Comparison of ENCODE assay signal across 1 cellular context in the genomic region with DNA sequence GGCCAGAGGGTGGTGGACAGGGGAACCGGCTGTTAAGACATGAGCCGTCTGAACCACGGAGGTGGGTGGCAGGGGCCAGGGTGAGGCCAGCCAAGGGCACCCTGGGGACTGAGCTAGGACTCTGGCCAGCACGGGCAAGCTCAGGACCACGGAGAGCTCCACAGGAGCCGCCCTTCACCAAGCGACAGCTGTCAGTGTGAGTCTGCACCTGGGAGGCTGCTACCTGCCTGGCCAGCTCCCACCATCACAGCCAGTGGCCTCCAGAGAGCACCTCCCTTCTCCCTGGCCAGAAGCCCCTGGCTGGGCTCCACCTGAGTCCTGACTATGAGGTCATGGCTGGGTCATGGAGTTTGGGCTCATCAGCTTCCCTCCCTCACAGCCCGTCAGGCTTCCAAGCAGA.
A peak's percentile ranks its signal among the peaks of the same experiment; 100 is the strongest.
TF ChIP-seq lines count a peak whose summit lies in the region.

No MANE protein-coding gene starts in this region.

TF ChIP-seq in HepG2, 621 proteins besides CTCF, POLR2A, EP300 and RAD21 (continued from another document and continues in another):
- TF ChIP-seq HOXD1 (CRISPR knock-in tag; IDR thresholded peaks at IDR 0.05), result 0 out of 2 replicates have a peak, but pooled peaks have one; percentile 34
- TF ChIP-seq ZSCAN21 (CRISPR knock-in tag; IDR thresholded peaks at IDR 0.05; ENCODE audit: borderline replicate concordance), result peak; percentile 90
- TF ChIP-seq KLF15 (CRISPR knock-in tag; IDR thresholded peaks at IDR 0.05; ENCODE audit: borderline replicate concordance), result no peak
- TF ChIP-seq ZFP37 (CRISPR knock-in tag; IDR thresholded peaks at IDR 0.05; ENCODE audit: borderline replicate concordance), result peak; percentile 56; the same call in 1 of the 2 replicates
- peak; percentile 69; the same call in 1 of the 3 replicates for TF ChIP-seq MXI1 (IDR thresholded peaks at IDR 0.05; ENCODE audit: borderline replicate concordance, low read depth, low read length)
- TF ChIP-seq, protein P1, sequence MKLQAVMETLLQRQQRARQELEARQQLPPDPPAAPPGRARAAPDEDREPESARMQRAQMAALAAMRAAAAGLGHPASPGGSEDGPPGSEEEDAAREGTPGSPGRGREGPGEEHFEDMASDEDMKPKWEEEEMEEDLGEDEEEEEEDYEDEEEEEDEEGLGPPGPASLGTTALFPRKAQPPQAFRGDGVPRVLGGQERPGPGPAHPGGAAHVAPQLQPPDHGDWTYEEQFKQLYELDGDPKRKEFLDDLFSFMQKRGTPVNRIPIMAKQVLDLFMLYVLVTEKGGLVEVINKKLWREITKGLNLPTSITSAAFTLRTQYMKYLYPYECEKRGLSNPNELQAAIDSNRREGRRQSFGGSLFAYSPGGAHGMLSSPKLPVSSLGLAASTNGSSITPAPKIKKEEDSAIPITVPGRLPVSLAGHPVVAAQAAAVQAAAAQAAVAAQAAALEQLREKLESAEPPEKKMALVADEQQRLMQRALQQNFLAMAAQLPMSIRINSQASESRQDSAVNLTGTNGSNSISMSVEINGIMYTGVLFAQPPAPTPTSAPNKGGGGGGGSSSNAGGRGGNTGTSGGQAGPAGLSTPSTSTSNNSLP (IDR thresholded peaks at IDR 0.05; ENCODE audit: low read depth, low read length), result no peak
- TF ChIP-seq BCL6 (CRISPR knock-in tag; IDR thresholded peaks at IDR 0.05), result peak; percentile 32; the same call in 1 of the 2 replicates
- TF ChIP-seq, protein P2, sequence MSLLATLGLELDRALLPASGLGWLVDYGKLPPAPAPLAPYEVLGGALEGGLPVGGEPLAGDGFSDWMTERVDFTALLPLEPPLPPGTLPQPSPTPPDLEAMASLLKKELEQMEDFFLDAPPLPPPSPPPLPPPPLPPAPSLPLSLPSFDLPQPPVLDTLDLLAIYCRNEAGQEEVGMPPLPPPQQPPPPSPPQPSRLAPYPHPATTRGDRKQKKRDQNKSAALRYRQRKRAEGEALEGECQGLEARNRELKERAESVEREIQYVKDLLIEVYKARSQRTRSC (CRISPR knock-in tag; IDR thresholded peaks at IDR 0.05; ENCODE audit: low read depth), result no peak
- peak; percentile 93 for TF ChIP-seq ZNF331 (CRISPR knock-in tag; IDR thresholded peaks at IDR 0.05)
- TF ChIP-seq NFKBIZ (CRISPR knock-in tag; IDR thresholded peaks at IDR 0.05), result 0 out of 2 replicates have a peak, but pooled peaks have one; percentile 52
- no peak for TF ChIP-seq ZFP36 (IDR thresholded peaks at IDR 0.05; ENCODE audit: borderline replicate concordance, low read depth, low read length, partially characterized antibody)
- TF ChIP-seq ZNF205 (CRISPR knock-in tag; IDR thresholded peaks at IDR 0.05), result peak; percentile 72
- TF ChIP-seq NCOA2 (CRISPR knock-in tag; IDR thresholded peaks at IDR 0.05), result peak; percentile 40; the same call in 1 of the 2 replicates
- TF ChIP-seq, protein P3, sequence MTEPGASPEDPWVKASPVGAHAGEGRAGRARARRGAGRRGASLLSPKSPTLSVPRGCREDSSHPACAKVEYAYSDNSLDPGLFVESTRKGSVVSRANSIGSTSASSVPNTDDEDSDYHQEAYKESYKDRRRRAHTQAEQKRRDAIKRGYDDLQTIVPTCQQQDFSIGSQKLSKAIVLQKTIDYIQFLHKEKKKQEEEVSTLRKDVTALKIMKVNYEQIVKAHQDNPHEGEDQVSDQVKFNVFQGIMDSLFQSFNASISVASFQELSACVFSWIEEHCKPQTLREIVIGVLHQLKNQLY (CRISPR knock-in tag; IDR thresholded peaks at IDR 0.05), result peak; percentile 63
- TF ChIP-seq ZSCAN31 (CRISPR knock-in tag; IDR thresholded peaks at IDR 0.05; ENCODE audit: low read depth), result no peak
- TF ChIP-seq HMGA1 (CRISPR knock-in tag; conservative IDR thresholded peaks at IDR 0.05), result no peak
- no peak for TF ChIP-seq GABPA (IDR thresholded peaks at IDR 0.05; ENCODE audit: low read depth, low read length)
- no peak for TF ChIP-seq GABPA (CRISPR knock-in tag; IDR thresholded peaks at IDR 0.05; ENCODE audit: low read depth)
- TF ChIP-seq KDM5B (CRISPR knock-in tag; IDR thresholded peaks at IDR 0.05; ENCODE audit: borderline replicate concordance), result peak; percentile 59; the same call in 1 of the 2 replicates
- TF ChIP-seq ZNF558 (CRISPR knock-in tag; IDR thresholded peaks at IDR 0.05; ENCODE audit: borderline replicate concordance), result peak; percentile 65; the same call in 1 of the 2 replicates
- TF ChIP-seq, protein P4, sequence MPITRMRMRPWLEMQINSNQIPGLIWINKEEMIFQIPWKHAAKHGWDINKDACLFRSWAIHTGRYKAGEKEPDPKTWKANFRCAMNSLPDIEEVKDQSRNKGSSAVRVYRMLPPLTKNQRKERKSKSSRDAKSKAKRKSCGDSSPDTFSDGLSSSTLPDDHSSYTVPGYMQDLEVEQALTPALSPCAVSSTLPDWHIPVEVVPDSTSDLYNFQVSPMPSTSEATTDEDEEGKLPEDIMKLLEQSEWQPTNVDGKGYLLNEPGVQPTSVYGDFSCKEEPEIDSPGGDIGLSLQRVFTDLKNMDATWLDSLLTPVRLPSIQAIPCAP (CRISPR knock-in tag; IDR thresholded peaks at IDR 0.05; ENCODE audit: low read depth), result no peak
- TF ChIP-seq TCF7L2 (IDR thresholded peaks at IDR 0.05; ENCODE audit: low read depth, low read length), result no peak
- TF ChIP-seq, protein P5, sequence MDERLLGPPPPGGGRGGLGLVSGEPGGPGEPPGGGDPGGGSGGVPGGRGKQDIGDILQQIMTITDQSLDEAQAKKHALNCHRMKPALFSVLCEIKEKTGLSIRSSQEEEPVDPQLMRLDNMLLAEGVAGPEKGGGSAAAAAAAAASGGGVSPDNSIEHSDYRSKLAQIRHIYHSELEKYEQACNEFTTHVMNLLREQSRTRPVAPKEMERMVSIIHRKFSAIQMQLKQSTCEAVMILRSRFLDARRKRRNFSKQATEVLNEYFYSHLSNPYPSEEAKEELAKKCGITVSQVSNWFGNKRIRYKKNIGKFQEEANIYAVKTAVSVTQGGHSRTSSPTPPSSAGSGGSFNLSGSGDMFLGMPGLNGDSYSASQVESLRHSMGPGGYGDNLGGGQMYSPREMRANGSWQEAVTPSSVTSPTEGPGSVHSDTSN (CRISPR knock-in tag; IDR thresholded peaks at IDR 0.05), result no peak
- TF ChIP-seq, protein P6, sequence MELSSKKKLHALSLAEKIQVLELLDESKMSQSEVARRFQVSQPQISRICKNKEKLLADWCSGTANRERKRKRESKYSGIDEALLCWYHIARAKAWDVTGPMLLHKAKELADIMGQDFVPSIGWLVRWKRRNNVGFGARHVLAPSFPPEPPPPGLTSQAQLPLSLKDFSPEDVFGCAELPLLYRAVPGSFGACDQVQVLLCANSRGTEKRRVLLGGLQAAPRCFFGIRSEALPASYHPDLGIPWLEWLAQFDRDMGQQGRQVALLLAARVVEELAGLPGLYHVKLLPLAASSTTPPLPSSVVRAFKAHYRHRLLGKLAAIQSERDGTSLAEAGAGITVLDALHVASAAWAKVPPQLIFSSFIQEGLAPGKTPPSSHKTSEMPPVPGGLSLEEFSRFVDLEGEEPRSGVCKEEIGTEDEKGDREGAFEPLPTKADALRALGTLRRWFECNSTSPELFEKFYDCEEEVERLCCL (CRISPR knock-in tag; IDR thresholded peaks at IDR 0.05; ENCODE audit: borderline replicate concordance), result peak; percentile 62; the same call in 1 of the 2 replicates
- TF ChIP-seq XBP1 (CRISPR knock-in tag; IDR thresholded peaks at IDR 0.05), result no peak
- TF ChIP-seq, protein P7, sequence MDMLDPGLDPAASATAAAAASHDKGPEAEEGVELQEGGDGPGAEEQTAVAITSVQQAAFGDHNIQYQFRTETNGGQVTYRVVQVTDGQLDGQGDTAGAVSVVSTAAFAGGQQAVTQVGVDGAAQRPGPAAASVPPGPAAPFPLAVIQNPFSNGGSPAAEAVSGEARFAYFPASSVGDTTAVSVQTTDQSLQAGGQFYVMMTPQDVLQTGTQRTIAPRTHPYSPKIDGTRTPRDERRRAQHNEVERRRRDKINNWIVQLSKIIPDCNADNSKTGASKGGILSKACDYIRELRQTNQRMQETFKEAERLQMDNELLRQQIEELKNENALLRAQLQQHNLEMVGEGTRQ (IDR thresholded peaks at IDR 0.05; ENCODE audit: low read depth, low read length), result no peak
- TF ChIP-seq, protein P7 (CRISPR knock-in tag; IDR thresholded peaks at IDR 0.05; ENCODE audit: borderline replicate concordance), result no peak
- TF ChIP-seq, protein P8, sequence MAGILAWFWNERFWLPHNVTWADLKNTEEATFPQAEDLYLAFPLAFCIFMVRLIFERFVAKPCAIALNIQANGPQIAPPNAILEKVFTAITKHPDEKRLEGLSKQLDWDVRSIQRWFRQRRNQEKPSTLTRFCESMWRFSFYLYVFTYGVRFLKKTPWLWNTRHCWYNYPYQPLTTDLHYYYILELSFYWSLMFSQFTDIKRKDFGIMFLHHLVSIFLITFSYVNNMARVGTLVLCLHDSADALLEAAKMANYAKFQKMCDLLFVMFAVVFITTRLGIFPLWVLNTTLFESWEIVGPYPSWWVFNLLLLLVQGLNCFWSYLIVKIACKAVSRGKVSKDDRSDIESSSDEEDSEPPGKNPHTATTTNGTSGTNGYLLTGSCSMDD (CRISPR knock-in tag; IDR thresholded peaks at IDR 0.05), result 0 out of 2 replicates have a peak, but pooled peaks have one; percentile 46
- TF ChIP-seq RFXAP (CRISPR knock-in tag; IDR thresholded peaks at IDR 0.05; ENCODE audit: borderline replicate concordance), result no peak
- TF ChIP-seq, protein P9, sequence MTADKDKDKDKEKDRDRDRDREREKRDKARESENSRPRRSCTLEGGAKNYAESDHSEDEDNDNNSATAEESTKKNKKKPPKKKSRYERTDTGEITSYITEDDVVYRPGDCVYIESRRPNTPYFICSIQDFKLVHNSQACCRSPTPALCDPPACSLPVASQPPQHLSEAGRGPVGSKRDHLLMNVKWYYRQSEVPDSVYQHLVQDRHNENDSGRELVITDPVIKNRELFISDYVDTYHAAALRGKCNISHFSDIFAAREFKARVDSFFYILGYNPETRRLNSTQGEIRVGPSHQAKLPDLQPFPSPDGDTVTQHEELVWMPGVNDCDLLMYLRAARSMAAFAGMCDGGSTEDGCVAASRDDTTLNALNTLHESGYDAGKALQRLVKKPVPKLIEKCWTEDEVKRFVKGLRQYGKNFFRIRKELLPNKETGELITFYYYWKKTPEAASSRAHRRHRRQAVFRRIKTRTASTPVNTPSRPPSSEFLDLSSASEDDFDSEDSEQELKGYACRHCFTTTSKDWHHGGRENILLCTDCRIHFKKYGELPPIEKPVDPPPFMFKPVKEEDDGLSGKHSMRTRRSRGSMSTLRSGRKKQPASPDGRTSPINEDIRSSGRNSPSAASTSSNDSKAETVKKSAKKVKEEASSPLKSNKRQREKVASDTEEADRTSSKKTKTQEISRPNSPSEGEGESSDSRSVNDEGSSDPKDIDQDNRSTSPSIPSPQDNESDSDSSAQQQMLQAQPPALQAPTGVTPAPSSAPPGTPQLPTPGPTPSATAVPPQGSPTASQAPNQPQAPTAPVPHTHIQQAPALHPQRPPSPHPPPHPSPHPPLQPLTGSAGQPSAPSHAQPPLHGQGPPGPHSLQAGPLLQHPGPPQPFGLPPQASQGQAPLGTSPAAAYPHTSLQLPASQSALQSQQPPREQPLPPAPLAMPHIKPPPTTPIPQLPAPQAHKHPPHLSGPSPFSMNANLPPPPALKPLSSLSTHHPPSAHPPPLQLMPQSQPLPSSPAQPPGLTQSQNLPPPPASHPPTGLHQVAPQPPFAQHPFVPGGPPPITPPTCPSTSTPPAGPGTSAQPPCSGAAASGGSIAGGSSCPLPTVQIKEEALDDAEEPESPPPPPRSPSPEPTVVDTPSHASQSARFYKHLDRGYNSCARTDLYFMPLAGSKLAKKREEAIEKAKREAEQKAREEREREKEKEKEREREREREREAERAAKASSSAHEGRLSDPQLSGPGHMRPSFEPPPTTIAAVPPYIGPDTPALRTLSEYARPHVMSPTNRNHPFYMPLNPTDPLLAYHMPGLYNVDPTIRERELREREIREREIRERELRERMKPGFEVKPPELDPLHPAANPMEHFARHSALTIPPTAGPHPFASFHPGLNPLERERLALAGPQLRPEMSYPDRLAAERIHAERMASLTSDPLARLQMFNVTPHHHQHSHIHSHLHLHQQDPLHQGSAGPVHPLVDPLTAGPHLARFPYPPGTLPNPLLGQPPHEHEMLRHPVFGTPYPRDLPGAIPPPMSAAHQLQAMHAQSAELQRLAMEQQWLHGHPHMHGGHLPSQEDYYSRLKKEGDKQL (CRISPR knock-in tag; IDR thresholded peaks at IDR 0.05; ENCODE audit: low read depth), result no peak
- TF ChIP-seq YEATS2 (CRISPR knock-in tag; IDR thresholded peaks at IDR 0.05; ENCODE audit: borderline replicate concordance), result peak; percentile 61; the same call in 1 of the 2 replicates
- TF ChIP-seq SIX1 (CRISPR knock-in tag; IDR thresholded peaks at IDR 0.05; ENCODE audit: borderline replicate concordance), result peak; percentile 22; the same call in 1 of the 2 replicates
- no peak for TF ChIP-seq KMT2A (CRISPR knock-in tag; IDR thresholded peaks at IDR 0.05)
- TF ChIP-seq HOXA5 (CRISPR knock-in tag; IDR thresholded peaks at IDR 0.05), result peak; percentile 78; the same call in 1 of the 2 replicates
- TF ChIP-seq MTF1 (CRISPR knock-in tag; IDR thresholded peaks at IDR 0.05), result 0 out of 2 replicates have a peak, but pooled peaks have one; percentile 54
- TF ChIP-seq, protein P10, sequence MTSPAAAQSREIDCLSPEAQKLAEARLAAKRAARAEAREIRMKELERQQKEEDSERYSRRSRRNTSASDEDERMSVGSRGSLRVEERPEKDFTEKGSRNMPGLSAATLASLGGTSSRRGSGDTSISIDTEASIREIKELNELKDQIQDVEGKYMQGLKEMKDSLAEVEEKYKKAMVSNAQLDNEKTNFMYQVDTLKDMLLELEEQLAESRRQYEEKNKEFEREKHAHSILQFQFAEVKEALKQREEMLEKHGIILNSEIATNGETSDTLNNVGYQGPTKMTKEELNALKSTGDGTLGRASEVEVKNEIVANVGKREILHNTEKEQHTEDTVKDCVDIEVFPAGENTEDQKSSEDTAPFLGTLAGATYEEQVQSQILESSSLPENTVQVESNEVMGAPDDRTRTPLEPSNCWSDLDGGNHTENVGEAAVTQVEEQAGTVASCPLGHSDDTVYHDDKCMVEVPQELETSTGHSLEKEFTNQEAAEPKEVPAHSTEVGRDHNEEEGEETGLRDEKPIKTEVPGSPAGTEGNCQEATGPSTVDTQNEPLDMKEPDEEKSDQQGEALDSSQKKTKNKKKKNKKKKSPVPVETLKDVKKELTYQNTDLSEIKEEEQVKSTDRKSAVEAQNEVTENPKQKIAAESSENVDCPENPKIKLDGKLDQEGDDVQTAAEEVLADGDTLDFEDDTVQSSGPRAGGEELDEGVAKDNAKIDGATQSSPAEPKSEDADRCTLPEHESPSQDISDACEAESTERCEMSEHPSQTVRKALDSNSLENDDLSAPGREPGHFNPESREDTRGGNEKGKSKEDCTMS (CRISPR knock-in tag; conservative IDR thresholded peaks at IDR 0.05), result peak; percentile 92
- TF ChIP-seq, protein P11, sequence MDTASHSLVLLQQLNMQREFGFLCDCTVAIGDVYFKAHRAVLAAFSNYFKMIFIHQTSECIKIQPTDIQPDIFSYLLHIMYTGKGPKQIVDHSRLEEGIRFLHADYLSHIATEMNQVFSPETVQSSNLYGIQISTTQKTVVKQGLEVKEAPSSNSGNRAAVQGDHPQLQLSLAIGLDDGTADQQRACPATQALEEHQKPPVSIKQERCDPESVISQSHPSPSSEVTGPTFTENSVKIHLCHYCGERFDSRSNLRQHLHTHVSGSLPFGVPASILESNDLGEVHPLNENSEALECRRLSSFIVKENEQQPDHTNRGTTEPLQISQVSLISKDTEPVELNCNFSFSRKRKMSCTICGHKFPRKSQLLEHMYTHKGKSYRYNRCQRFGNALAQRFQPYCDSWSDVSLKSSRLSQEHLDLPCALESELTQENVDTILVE (CRISPR knock-in tag; IDR thresholded peaks at IDR 0.05), result peak; percentile 78; the same call in 1 of the 2 replicates
